Comparison of ENCODE assay signal across 38 cellular contexts in genomic region chr17:58127846-58128245, GRCh38. TPM values are rescaled to one million over a fixed set of nuclear protein-coding genes. Genes with fewer than 3 reads are reported as not detected.
"Had no signal": no experiment of that assay in that cellular context is flagged by ENCODE, and none has a peak within 500 bp of the region (broad histone marks: within the 10 kb centered on the region; RNA-seq: fewer than 3 reads in every experiment).

No MANE protein-coding gene starts in this region.

- H3K9me3 ChIP-seq: MG63 had no signal

- H3K36me3 ChIP-seq: MG63 had no signal

- DNase-seq: Kasumi-1, MG63, MM.1S, MV-4-11, NCI-H1048, NCI-H1092, NCI-H1092 treated with DMSO at 0.1 percent for 48 hours, NCI-H1105, NCI-H1105 treated with DMSO at 0.1 percent for 48 hours, NCI-H1417, NCI-H1417 treated with DMSO at 0.1 percent for 48 hours, NCI-H1436, NCI-H1436 treated with DMSO at 0.1 percent for 48 hours, NCI-H146, NCI-H1694, NCI-H1694 treated with DMSO at 0.1 percent for 48 hours, NCI-H187, NCI-H187 treated with DMSO at 0.1 percent for 48 hours, NCI-H1930, NCI-H2029, NCI-H2029 treated with DMSO at 0.1 percent for 48 hours, NCI-H2081, NCI-H2081 treated with DMSO at 0.1 percent for 48 hours, NCI-H2107, NCI-H2171, NCI-H2171 treated with DMSO at 0.1 percent for 48 hours, NCI-H2227 treated with DMSO at 0.1 percent for 48 hours, NCI-H226, NCI-H345, NCI-H446, NCI-H446 treated with DMSO at 0.1 percent for 48 hours, NCI-H510A, NCI-H510A treated with DMSO at 0.1 percent for 48 hours, NCI-H524 had no signal

- H3K4me3 ChIP-seq: MG63 had no signal

RNA-seq across cellular contexts. Expression of gene OR4D1, which starts 20.3 kb away (rescaled TPM):
- total RNA-seq: LHCN-M2, M059J, MCF 10A, NCI-H460 had no signal

RNA-seq across cellular contexts. Expression of gene OR4D2, which starts 38.9 kb away (rescaled TPM):
- total RNA-seq: LHCN-M2, M059J, MCF 10A, NCI-H460 had no signal
